ENCODE assay signal across 12 cellular contexts in genomic region chr11:6634534-6634933, GRCh38.
"Had no signal": no experiment of that assay in that cellular context is flagged by ENCODE, and none has a peak within 500 bp of the region (broad histone marks: within the 10 kb centered on the region; RNA-seq: fewer than 3 reads in every experiment).

No MANE protein-coding gene starts in this region.

- H3K36me3 ChIP-seq: adrenal gland had no signal

- H3K4me3 ChIP-seq: adrenal gland, cardiac muscle cell, tibial artery had no signal

- ATAC-seq: activated CD4-positive, alpha-beta T cell treated with anti-CD3 and anti-CD28 coated beads for 36 hours; activated T-cell treated with anti-CD3 and anti-CD28 coated beads, Interleukin-2, amount 50 U/mL, for 4 hours; stimulated activated effector memory CD8-positive, alpha-beta T cell treated with anti-CD3 and anti-CD28 coated beads, Interleukin-12 subunit alpha, Interleukin-12 subunit beta, amount 100 ng/mL, for 72 hours had no signal

- H3K9me3 ChIP-seq: adrenal gland, tibial artery had no signal

- H3K27me3 ChIP-seq: adrenal gland, tibial artery had no signal

- DNase-seq: activated CD4-positive, alpha-beta memory T cell treated with anti-CD3 and anti-CD28 coated beads for 36 hours; activated CD4-positive, alpha-beta T cell treated with anti-CD3 and anti-CD28 coated beads for 36 hours; activated effector memory CD4-positive, alpha-beta T cell treated with Interleukin-2 at 50 U/mL for 16 hours; activated T-cell treated with anti-CD3 and anti-CD28 coated beads, Interleukin-2, amount 50 U/mL, for 4 hours; effector CD4-positive, alpha-beta T cell; left ventricle myocardium superior; stimulated activated CD4-positive, alpha-beta T cell treated with anti-CD3 and anti-CD28 coated beads, Interleukin-12 subunit alpha, Interleukin-12 subunit beta, amount 100 ng/mL, for 4 hours; stimulated activated CD4-positive, alpha-beta T cell treated with anti-CD3 and anti-CD28 coated beads, Interleukin-2, amount 100 ng/mL, for 24 hours had no signal
